ENCODE assay signal across 1 cellular context in the genomic region with DNA sequence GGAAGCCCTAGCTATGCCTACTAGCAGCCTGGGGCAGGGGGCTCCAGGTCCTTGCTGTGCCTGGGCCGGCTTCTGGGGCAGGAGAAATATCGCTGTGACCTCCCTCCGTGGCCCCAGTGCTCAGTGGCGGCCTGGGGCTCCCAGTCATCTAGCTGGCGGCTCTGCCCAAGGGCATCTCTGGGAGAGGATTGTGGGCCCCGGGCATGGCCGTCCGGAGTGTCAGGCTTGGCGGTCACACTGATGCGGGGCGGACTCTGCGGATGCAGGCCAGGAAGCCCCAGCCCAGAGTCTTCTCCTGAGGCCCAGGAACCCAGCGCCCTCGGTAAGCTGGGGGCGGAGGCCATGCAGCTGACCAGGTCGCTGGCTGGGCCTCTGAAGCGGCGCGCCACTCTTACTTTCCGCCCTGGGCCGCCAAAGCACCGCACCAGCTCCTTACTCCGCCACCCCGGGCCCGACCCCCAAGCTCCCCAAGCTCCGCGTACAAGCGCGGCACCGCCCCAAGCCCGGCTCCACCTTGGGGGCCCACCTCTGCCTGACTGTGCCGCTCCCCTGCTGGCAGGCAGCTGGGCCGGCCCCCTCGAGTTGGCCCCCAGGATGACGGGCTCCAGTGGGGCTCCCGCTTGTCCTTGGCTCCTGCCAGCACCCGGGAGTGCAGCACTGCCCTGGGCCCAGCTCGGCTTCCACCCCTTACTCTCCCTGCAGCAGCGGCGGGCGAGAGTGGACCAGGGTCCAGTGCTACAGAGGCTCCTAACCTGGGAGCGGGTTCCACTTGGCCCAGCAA.
TF ChIP-seq lines count a peak whose summit lies in the region.

No MANE protein-coding gene starts in this region.

TF ChIP-seq in WTC11, 78 proteins besides CTCF, POLR2A, EP300 and RAD21 (continued from another document):
- no peak for TF ChIP-seq AR (CRISPR knock-in tag; IDR thresholded peaks at IDR 0.05)
